ENCODE assay signal across 1 cellular context in genomic region chr19:18868380-18869230, GRCh38.
TF ChIP-seq lines count a peak whose summit lies in the region.

No MANE protein-coding gene starts in this region.

TF ChIP-seq in GM23338, 12 proteins besides CTCF, POLR2A, EP300 and RAD21 (continued from another document):
- TF ChIP-seq REST (IDR thresholded peaks at IDR 0.05; ENCODE audit: unreplicated experiment): no peak
